25 cellular contexts compared by ENCODE assay signal in genomic region chr2:222169346-222169745, GRCh38.
DNase-seq lines count a peak whose midpoint lies in the region; ATAC-seq and TF ChIP-seq lines count a peak whose summit lies in the region.
"Had no signal": no experiment of that assay in that cellular context is flagged by ENCODE, and none has a peak within 500 bp of the region (broad histone marks: within the 10 kb centered on the region; RNA-seq: fewer than 3 reads in every experiment).

No MANE protein-coding gene starts in this region.

- no peaks in the 10 kb centered on the region for H3K36me3 ChIP-seq in lower lobe of right lung
- H3K36me3 ChIP-seq: spleen, upper lobe of right lung had no signal

- no peak for ATAC-seq in lower lobe of right lung
- no peak for ATAC-seq in GM21576 (IDR thresholded peaks at IDR 0.05; ENCODE audit: unreplicated experiment)
- ATAC-seq: K562; left cardiac atrium; naive thymus-derived CD4-positive, alpha-beta T cell; Panc1; stimulated activated effector memory CD8-positive, alpha-beta T cell treated with anti-CD3 and anti-CD28 coated beads, Interleukin-12 subunit alpha, Interleukin-12 subunit beta, amount 100 ng/mL, for 72 hours; upper lobe of right lung had no signal

- intact Hi-C loops in lower lobe of right lung (cut with DNase I) (no loop called here), posterior cingulate gyrus (cut with DNase I) (no loop called here)

- no peaks in the 10 kb centered on the region for H3K9me3 ChIP-seq in lower lobe of right lung
- H3K9me3 ChIP-seq: spleen, upper lobe of right lung had no signal

- peak; percentile 26 for DNase-seq in AG04449 (ENCODE audit: low read depth, low spot score)
- DNase-seq in H4 (ENCODE audit: low spot score): peak; percentile 26
- peak; percentile 85 for DNase-seq in astrocyte of the cerebellum (ENCODE audit: low read depth)
- DNase-seq in myocyte (ENCODE audit: low read depth): peak; percentile 3
- DNase-seq in lower lobe of right lung: no peak
- DNase-seq in posterior cingulate gyrus: no peak
- DNase-seq in NOMO-1 treated with dmso at 0.1 percent for 144 hours (lab: John Stamatoyannopoulos, UW; ENCODE audit: unreplicated experiment): no peak
- DNase-seq: activated CD4-positive, alpha-beta T cell treated with anti-CD3 and anti-CD28 coated beads for 4 hours; activated naive CD4-positive, alpha-beta T cell treated with anti-CD3 and anti-CD28 coated beads, Interleukin-2, amount 10 ng/mL, durations not matched to agents 7 days and 5 days; central memory CD4-positive, alpha-beta T cell; left cardiac atrium; mesendoderm; MM.1S; naive thymus-derived CD4-positive, alpha-beta T cell; NCI-H1436; NCI-H2107; NCI-H510A treated with DMSO at 0.1 percent for 48 hours; spleen; stimulated activated CD4-positive, alpha-beta T cell treated with anti-CD3 and anti-CD28 coated beads, Interleukin-2, amount 100 ng/mL, for 48 hours; substantia nigra; upper lobe of right lung had no signal

- TF ChIP-seq CTCF in AG04449 (IDR thresholded peaks at IDR 0.05; ENCODE audit: insufficient read depth, low read length, missing control alignments) (no peak), astrocyte of the cerebellum (IDR thresholded peaks at IDR 0.05; ENCODE audit: low read depth, low read length, missing control alignments) (no peak), lower lobe of right lung (IDR thresholded peaks at IDR 0.05) (no peak)

- CTCF ChIA-PET in AG04449 (lab: Yijun Ruan, JAX): no interaction called here

- in situ Hi-C loops in astrocyte of the cerebellum (cut with HindIII; ENCODE audit: low sequenced_read_pairs): no loop called here

- H3K27ac ChIP-seq in lower lobe of right lung: no peak overlapping the region
- H3K27ac ChIP-seq: spleen, upper lobe of right lung had no signal

- POLR2A ChIA-PET in AG04449 (lab: Yijun Ruan, JAX): no interaction called here

- H3K4me3 ChIP-seq in AG04449 (ENCODE audit: low read depth, low read length): no peak overlapping the region
- no peak overlapping the region for H3K4me3 ChIP-seq in astrocyte of the cerebellum (ENCODE audit: low read depth, low read length)
- no peak overlapping the region for H3K4me3 ChIP-seq in lower lobe of right lung
- H3K4me3 ChIP-seq: K562, spleen, upper lobe of right lung had no signal

- no peaks in the 10 kb centered on the region for H3K4me1 ChIP-seq in lower lobe of right lung
- H3K4me1 ChIP-seq: spleen, upper lobe of right lung had no signal

- no peaks in the 10 kb centered on the region for H3K27me3 ChIP-seq in lower lobe of right lung (ENCODE audit: low read depth)
- H3K27me3 ChIP-seq: upper lobe of right lung had no signal

Comparison
In these comparisons a context has a peak if more than half of its experiments do, and no peak if none do; other contexts are left out.
1. DNase-seq: peak in AG04449 (single experiment), H4 (single experiment), astrocyte of the cerebellum (single experiment) and myocyte (single experiment); none in lower lobe of right lung (single experiment), posterior cingulate gyrus (0 of 10) and NOMO-1 treated with dmso at 0.1 percent for 144 hours (single experiment).